27 cellular contexts compared by ENCODE assay signal in genomic region chr15:56781666-56782065, GRCh38.
"Had no signal": no experiment of that assay in that cellular context is flagged by ENCODE, and none has a peak within 500 bp of the region (broad histone marks: within the 10 kb centered on the region; RNA-seq: fewer than 3 reads in every experiment).

No MANE protein-coding gene starts in this region.

- H3K4me1 ChIP-seq: colonic mucosa, esophagus muscularis mucosa, foreskin keratinocyte, gastroesophageal sphincter, heart left ventricle, left lung, lower lobe of right lung had no signal

- ATAC-seq: effector memory CD8-positive, alpha-beta T cell; foreskin keratinocyte; gastroesophageal sphincter; heart left ventricle; left colon; left lung; left ventricle myocardium superior; lower lobe of right lung; mucosa of descending colon had no signal

- FAIRE-seq: endometrium, endothelial cell of umbilical vein, frontal cortex, kidney had no signal

- H3K4me1 Mint-ChIP-seq: endodermal cell, mesothelial cell of epicardium had no signal

- H3K27me3 Mint-ChIP-seq: dendritic cell treated with granulocyte-macrophage colony-stimulating factor and Interleukin-4, amounts not matched to agents 40 ng/mL and 50 ng/mL, for 4 days had no signal

- H3K27ac ChIP-seq: colonic mucosa, esophagus muscularis mucosa, foreskin keratinocyte, gastroesophageal sphincter, heart left ventricle, hepatocyte, left lung, lower lobe of right lung had no signal

- DNase-seq: colonic mucosa; cortex of kidney; effector CD8-positive, alpha-beta T cell; effector memory CD8-positive, alpha-beta T cell; endodermal cell; foreskin keratinocyte; heart left ventricle; hypothalamus; immature natural killer cell; islet precursor cell; kidney; kidney glomerular epithelial cell; left colon; left lung; left ventricle myocardium superior; lower lobe of right lung; mesenchymal stem cell; mucosa of descending colon; naive B cell had no signal

- H3K27ac Mint-ChIP-seq: dendritic cell treated with granulocyte-macrophage colony-stimulating factor and Interleukin-4, amounts not matched to agents 40 ng/mL and 50 ng/mL, for 4 days; effector memory CD8-positive, alpha-beta T cell; endodermal cell; immature natural killer cell; mesothelial cell of epicardium had no signal

- H3K4me3 ChIP-seq: colonic mucosa, esophagus muscularis mucosa, gastroesophageal sphincter, heart left ventricle, hepatocyte, left lung, lower lobe of right lung, mucosa of descending colon had no signal

- H3K27me3 ChIP-seq: colonic mucosa, esophagus muscularis mucosa, foreskin keratinocyte, gastroesophageal sphincter, heart left ventricle, hepatocyte, left lung had no signal

- H3K79me2 ChIP-seq: hepatocyte had no signal

- H3K4me3 Mint-ChIP-seq: dendritic cell treated with granulocyte-macrophage colony-stimulating factor and Interleukin-4, amounts not matched to agents 40 ng/mL and 50 ng/mL, for 4 days; effector memory CD8-positive, alpha-beta T cell; endodermal cell; mesothelial cell of epicardium; naive B cell had no signal

- H3K36me3 ChIP-seq: colonic mucosa, esophagus muscularis mucosa, gastroesophageal sphincter, heart left ventricle, left lung, lower lobe of right lung had no signal

- H3K4me2 ChIP-seq: hepatocyte had no signal

- H2AFZ ChIP-seq: hepatocyte had no signal

- H3K9me3 ChIP-seq: colonic mucosa, esophagus muscularis mucosa, gastroesophageal sphincter, heart left ventricle, left lung, lower lobe of right lung, mucosa of descending colon had no signal

- H3K36me3 Mint-ChIP-seq: mesothelial cell of epicardium, naive B cell had no signal
